In genomic region chr14:24605435-24606190, GRCh38 we compare ENCODE assay signal across 8 cellular contexts. TPM values are rescaled to one million over a fixed set of nuclear protein-coding genes. Genes with fewer than 3 reads are reported as not detected.
A peak's percentile ranks its signal among the peaks of the same experiment; 100 is the strongest.
DNase-seq lines count a peak whose midpoint lies in the region; ATAC-seq, FAIRE-seq and TF ChIP-seq lines count a peak whose summit lies in the region.

No MANE protein-coding gene starts in this region.

- H3K4me1 Mint-ChIP-seq in Calu3 (ENCODE audit: low read depth, unreplicated experiment) = no peaks in the 10 kb centered on the region
- peaks cover 51% of the 10 kb centered on the region for H3K4me1 Mint-ChIP-seq in T-helper 1 cell treated with Interleukin-12 subunit alpha and Interleukin-12 subunit beta and Interleukin-4 antibody, amounts not matched to agents 30 μg/mL and 1 μg/mL, for 36 hours (ENCODE audit: low read depth)

- no peak overlapping the region for H3K4me2 ChIP-seq in HepG2 (ENCODE audit: low read depth, low read length)

- TF ChIP-seq POLR2A in HepG2 (IDR thresholded peaks at IDR 0.05; ENCODE audit: insufficient read depth in 1 of 2, low read depth in 2 of 2, low read length in 2 of 2) = no peak

- no peak overlapping the region for H3K4me3 Mint-ChIP-seq in Calu3 (ENCODE audit: low read depth, unreplicated experiment)
- H3K4me3 Mint-ChIP-seq in T-helper 1 cell treated with Interleukin-12 subunit alpha and Interleukin-12 subunit beta and Interleukin-4 antibody, amounts not matched to agents 30 μg/mL and 1 μg/mL, for 36 hours = peak overlapping the region; percentile 77

- TF ChIP-seq CTCF in Calu3 (IDR thresholded peaks at IDR 0.05; ENCODE audit: unreplicated experiment) (peak; percentile 74), HepG2 (CRISPR knock-in tag; IDR thresholded peaks at IDR 0.05) (peak; percentile 88)

- no peaks in the 10 kb centered on the region for H3K9me3 Mint-ChIP-seq in Calu3 (ENCODE audit: low read depth, unreplicated experiment)
- no peaks in the 10 kb centered on the region for H3K9me3 Mint-ChIP-seq in T-helper 1 cell treated with Interleukin-12 subunit alpha and Interleukin-12 subunit beta and Interleukin-4 antibody, amounts not matched to agents 30 μg/mL and 1 μg/mL, for 36 hours

- FAIRE-seq in HepG2 (lab: Jason Lieb, UNC) = peak; percentile 70

- 8% methylated on average over 3 of the region's 3 CpGs for WGBS in HepG2 (ENCODE audit: low lambda C conversion rate)

- H3K79me2 ChIP-seq in HepG2 (ENCODE audit: insufficient read depth, low read length) = no peaks in the 10 kb centered on the region

- BruUV-seq in Calu3 (replicated peaks; lab: Mats Ljungman, UMichigan) = no TSS peak
- no TSS peak for BruUV-seq in HepG2 (replicated peaks; lab: Mats Ljungman, UMichigan)

- POLR2A ChIA-PET in HepG2 (lab: Yijun Ruan, JAX) = no interaction called here

- H3K27me3 ChIP-seq in adipocyte (replicated peaks; ENCODE audit: control insufficient read depth, insufficient read depth, low read length) (no peaks in the 10 kb centered on the region), HepG2 (ENCODE audit: control insufficient read depth in 1 of 2, insufficient read depth in 2 of 2, low read length in 2 of 2) (no peaks in the 10 kb centered on the region; a peak in 1 of 5 replicates)

- H3K36me3 ChIP-seq in adipocyte (ENCODE audit: control insufficient read depth, insufficient read depth, low read length, severe bottlenecking) (no peaks in the 10 kb centered on the region), HepG2 (replicated peaks in 1 of 2; ENCODE audit: control insufficient read depth in 1 of 2, insufficient read depth in 2 of 2, low read length in 2 of 2) (no peaks in the 10 kb centered on the region)

- TF ChIP-seq EP300 in HepG2 (IDR thresholded peaks at IDR 0.05; ENCODE audit: low read depth in 2 of 2, low read length in 2 of 2) (no peak), HepG2 (CRISPR knock-in tag; IDR thresholded peaks at IDR 0.05; ENCODE audit: borderline replicate concordance) (no peak)

- DNase-seq in Calu3 = peak; percentile 61
- peak; percentile 4 for DNase-seq in adipocyte (ENCODE audit: low read depth)
- peak; percentile 54 for DNase-seq in HepG2 (ENCODE audit: low spot score)
- DNase-seq in stimulated activated CD8-positive, alpha-beta memory T cell treated with anti-CD3 and anti-CD28 coated beads, Interleukin-7, amount 100 ng/mL, for 24 hours (ENCODE audit: low read depth) = peak; percentile 62
- no peak for DNase-seq in posterior vena cava (ENCODE audit: low spot score)

- H3K9ac ChIP-seq in adipocyte (ENCODE audit: low read length) (no peak overlapping the region), HepG2 (ENCODE audit: insufficient read depth, low read depth, low read length) (no peak overlapping the region)

- H4K20me1 ChIP-seq in HepG2 (ENCODE audit: insufficient read depth, low read length) = no peaks in the 10 kb centered on the region

- in situ Hi-C loops in HepG2 (cut with HindIII; ENCODE audit: extremely low pct_ligation_motif_present, low pct_unique_long_range_greater_than_20kb) = no loop called here

- H3K27me3 Mint-ChIP-seq in Calu3 (ENCODE audit: unreplicated experiment) = peaks cover 36% of the 10 kb centered on the region
- no peaks in the 10 kb centered on the region for H3K27me3 Mint-ChIP-seq in T-helper 1 cell treated with Interleukin-12 subunit alpha and Interleukin-12 subunit beta and Interleukin-4 antibody, amounts not matched to agents 30 μg/mL and 1 μg/mL, for 36 hours (ENCODE audit: low read depth)

- no peak; the same call in 1 of the 2 replicates for TF ChIP-seq RAD21 in HepG2 (CRISPR knock-in tag; IDR thresholded peaks at IDR 0.05)

- no peak overlapping the region for H3K27ac Mint-ChIP-seq in Calu3 (ENCODE audit: unreplicated experiment)
- peak overlapping the region; percentile 95 for H3K27ac Mint-ChIP-seq in T-helper 1 cell treated with Interleukin-12 subunit alpha and Interleukin-12 subunit beta and Interleukin-4 antibody, amounts not matched to agents 30 μg/mL and 1 μg/mL, for 36 hours

- H3K9me3 ChIP-seq in adipocyte (ENCODE audit: control insufficient read depth, low read length) = no peaks in the 10 kb centered on the region
- H3K9me3 ChIP-seq in HepG2 (ENCODE audit: low read length) = no peaks in the 10 kb centered on the region

- no peak overlapping the region for H3K4me3 ChIP-seq in adipocyte (ENCODE audit: low read length)
- H3K4me3 ChIP-seq in HepG2 (replicated peaks in 1 of 3; ENCODE audit: insufficient read depth in 1 of 3, low read depth in 2 of 3, low read length in 3 of 3) = no peak overlapping the region

- H3K4me1 ChIP-seq in adipocyte (ENCODE audit: control insufficient read depth, insufficient read depth, low read length) = no peaks in the 10 kb centered on the region
- H3K4me1 ChIP-seq in HepG2 (ENCODE audit: insufficient read depth, low read length) = peaks cover 7% of the 10 kb centered on the region; the same call in 1 of the 2 replicates

- ATAC-seq in GM19397 (IDR thresholded peaks at IDR 0.05; ENCODE audit: unreplicated experiment) (peak; percentile 78), HG03457 (IDR thresholded peaks at IDR 0.05; ENCODE audit: unreplicated experiment) (peak; percentile 90), HepG2 (peak; percentile 93)

- no peaks in the 10 kb centered on the region for H3K36me3 Mint-ChIP-seq in Calu3 (ENCODE audit: insufficient read depth, unreplicated experiment)
- H3K36me3 Mint-ChIP-seq in T-helper 1 cell treated with Interleukin-12 subunit alpha and Interleukin-12 subunit beta and Interleukin-4 antibody, amounts not matched to agents 30 μg/mL and 1 μg/mL, for 36 hours (ENCODE audit: low read depth) = no peaks in the 10 kb centered on the region

- H3K27ac ChIP-seq in HepG2 (ENCODE audit: extremely low read length, insufficient read depth, low read length) = no peak overlapping the region

- CTCF ChIA-PET in Calu3 (lab: Charles Lee) (no interaction called here), HepG2 (lab: Yijun Ruan, JAX; ENCODE audit: low intra/inter-chr PET ratio, low total read pairs) (interaction anchor here (0.8 to 1.9 kb wide), 2 partner anchors 73 to 124 kb away, joined by 4 to 8 read pairs; no protein-coding TSS in a partner anchor)

- intact Hi-C loops in Calu3 (cut with micrococcal nuclease; ENCODE audit: unreplicated experiment) (loop anchor here (1.0 kb wide), 1 partner anchor 74 kb away; no protein-coding TSS in a partner anchor), HepG2 (cut with micrococcal nuclease; ENCODE audit: unreplicated experiment) (loop anchor here (1.0 kb wide), 1 partner anchor 124 kb away; no protein-coding TSS in a partner anchor), posterior vena cava (cut with DNase I) (no loop called here)

- H2AFZ ChIP-seq in HepG2 (ENCODE audit: low read length) = no peak overlapping the region

RNA-seq across cellular contexts. Expression of gene GZMH, which starts 3.9 kb away (rescaled TPM):
- total RNA-seq in Calu3 (2022) (not detected in 2 replicates), HepG2 (2016; rRNA removed; fragmentation: Illumina TruSeq; extraction: Trizol) (not detected in 2 replicates), posterior vena cava (under 1 TPM in 1 of 2 donors, not detected in 1; 0.90 TPM)
- total RNA-seq in HepG2 (2016; cell fraction: cytosol; rRNA removed; fragmentation: Illumina TruSeq; extraction: Trizol; ENCODE audit: low read depth) = not detected in 2 replicates
- total RNA-seq in HepG2 (2016; cell fraction: insoluble cytoplasmic fraction; rRNA removed; fragmentation: Illumina TruSeq; extraction: Trizol) = not detected in 2 replicates
- total RNA-seq in HepG2 (2016; cell fraction: membrane; rRNA removed; fragmentation: Illumina TruSeq; extraction: Trizol) = not detected in 2 replicates
- total RNA-seq in HepG2 (2016; cell fraction: nucleus; rRNA removed; fragmentation: Illumina TruSeq; extraction: Trizol) = not detected in 2 replicates
- polyA plus RNA-seq in HepG2 (2011; rRNA removed) = 0.08 TPM in 1 of 2 replicates, not detected in the other
- polyA plus RNA-seq in HepG2 (2011; cell fraction: cytosol; rRNA removed) = not detected in 2 replicates
- not detected in 2 replicates for polyA plus RNA-seq in HepG2 (2011; cell fraction: nucleus; rRNA removed)
- not detected in 2 replicates for polyA plus RNA-seq in HepG2 (2012)
- not detected in 2 replicates for polyA plus RNA-seq in HepG2 (2016; cell fraction: cytosol; fragmentation: Illumina TruSeq; extraction: Trizol; ENCODE audit: low read depth)
- not detected in 2 replicates for polyA plus RNA-seq in HepG2 (2016; cell fraction: insoluble cytoplasmic fraction; fragmentation: Illumina TruSeq; extraction: Trizol; ENCODE audit: low read depth)
- polyA plus RNA-seq in HepG2 (2016; cell fraction: membrane; fragmentation: Illumina TruSeq; extraction: Trizol; ENCODE audit: low read depth) = not detected in 2 replicates
- not detected in 2 replicates for polyA plus RNA-seq in HepG2 (2016; cell fraction: nucleus; fragmentation: Illumina TruSeq; extraction: Trizol; ENCODE audit: insufficient read depth, low read depth)
- not detected in 2 replicates for polyA minus RNA-seq in HepG2 (2011; rRNA and poly(A)+ RNA removed; ENCODE audit: low replicate concordance)
- not detected in 2 replicates for polyA minus RNA-seq in HepG2 (2011; cell fraction: cytosol; rRNA and poly(A)+ RNA removed)
- not detected in 2 replicates for polyA minus RNA-seq in HepG2 (2011; cell fraction: nucleus; rRNA and poly(A)+ RNA removed)

RNA-seq across cellular contexts. Expression of gene GZMB, which starts 28.4 kb away (rescaled TPM):
- total RNA-seq in Calu3 (2022) (not detected in 2 replicates), HepG2 (2016; rRNA removed; fragmentation: Illumina TruSeq; extraction: Trizol) (not detected in 2 replicates), posterior vena cava (1 to 10 TPM in 1 of 2 donors, under 1 TPM in 1; 0.79 to 1.0 TPM)
- not detected in 2 replicates for total RNA-seq in HepG2 (2016; cell fraction: cytosol; rRNA removed; fragmentation: Illumina TruSeq; extraction: Trizol; ENCODE audit: low read depth)
- not detected in 2 replicates for total RNA-seq in HepG2 (2016; cell fraction: insoluble cytoplasmic fraction; rRNA removed; fragmentation: Illumina TruSeq; extraction: Trizol)
- not detected in 2 replicates for total RNA-seq in HepG2 (2016; cell fraction: membrane; rRNA removed; fragmentation: Illumina TruSeq; extraction: Trizol)
- not detected in 2 replicates for total RNA-seq in HepG2 (2016; cell fraction: nucleus; rRNA removed; fragmentation: Illumina TruSeq; extraction: Trizol)
- 0.10 and 0.12 TPM in 2 replicates for polyA plus RNA-seq in HepG2 (2011; rRNA removed)
- 0.07 and 0.13 TPM in 2 replicates for polyA plus RNA-seq in HepG2 (2011; cell fraction: cytosol; rRNA removed)
- polyA plus RNA-seq in HepG2 (2011; cell fraction: nucleus; rRNA removed) = not detected in 2 replicates
- not detected in 2 replicates for polyA plus RNA-seq in HepG2 (2012)
- polyA plus RNA-seq in HepG2 (2016; cell fraction: cytosol; fragmentation: Illumina TruSeq; extraction: Trizol; ENCODE audit: low read depth) = not detected in 2 replicates
- not detected in 2 replicates for polyA plus RNA-seq in HepG2 (2016; cell fraction: insoluble cytoplasmic fraction; fragmentation: Illumina TruSeq; extraction: Trizol; ENCODE audit: low read depth)
- not detected in 2 replicates for polyA plus RNA-seq in HepG2 (2016; cell fraction: membrane; fragmentation: Illumina TruSeq; extraction: Trizol; ENCODE audit: low read depth)
- polyA plus RNA-seq in HepG2 (2016; cell fraction: nucleus; fragmentation: Illumina TruSeq; extraction: Trizol; ENCODE audit: insufficient read depth, low read depth) = not detected in 2 replicates
- not detected in 2 replicates for polyA minus RNA-seq in HepG2 (2011; rRNA and poly(A)+ RNA removed; ENCODE audit: low replicate concordance)
- polyA minus RNA-seq in HepG2 (2011; cell fraction: cytosol; rRNA and poly(A)+ RNA removed) = not detected in 2 replicates
- not detected in 2 replicates for polyA minus RNA-seq in HepG2 (2011; cell fraction: nucleus; rRNA and poly(A)+ RNA removed)

RNA-seq across cellular contexts. Expression of gene CTSG, which starts 29.6 kb away (rescaled TPM):
- total RNA-seq in Calu3 (2022) (not detected in 2 replicates), HepG2 (2016; rRNA removed; fragmentation: Illumina TruSeq; extraction: Trizol) (not detected in 2 replicates), posterior vena cava (1 to 10 TPM; 3.1 to 6.9 TPM)
- total RNA-seq in HepG2 (2016; cell fraction: cytosol; rRNA removed; fragmentation: Illumina TruSeq; extraction: Trizol; ENCODE audit: low read depth) = not detected in 2 replicates
- not detected in 2 replicates for total RNA-seq in HepG2 (2016; cell fraction: insoluble cytoplasmic fraction; rRNA removed; fragmentation: Illumina TruSeq; extraction: Trizol)
- total RNA-seq in HepG2 (2016; cell fraction: membrane; rRNA removed; fragmentation: Illumina TruSeq; extraction: Trizol) = not detected in 2 replicates
- not detected in 2 replicates for total RNA-seq in HepG2 (2016; cell fraction: nucleus; rRNA removed; fragmentation: Illumina TruSeq; extraction: Trizol)
- not detected in 2 replicates for polyA plus RNA-seq in HepG2 (2011; rRNA removed)
- polyA plus RNA-seq in HepG2 (2011; cell fraction: cytosol; rRNA removed) = not detected in 2 replicates
- polyA plus RNA-seq in HepG2 (2011; cell fraction: nucleus; rRNA removed) = not detected in 2 replicates
- polyA plus RNA-seq in HepG2 (2012) = not detected in 2 replicates
- polyA plus RNA-seq in HepG2 (2016; cell fraction: cytosol; fragmentation: Illumina TruSeq; extraction: Trizol; ENCODE audit: low read depth) = not detected in 2 replicates
- not detected in 2 replicates for polyA plus RNA-seq in HepG2 (2016; cell fraction: insoluble cytoplasmic fraction; fragmentation: Illumina TruSeq; extraction: Trizol; ENCODE audit: low read depth)
- not detected in 2 replicates for polyA plus RNA-seq in HepG2 (2016; cell fraction: membrane; fragmentation: Illumina TruSeq; extraction: Trizol; ENCODE audit: low read depth)
- not detected in 2 replicates for polyA plus RNA-seq in HepG2 (2016; cell fraction: nucleus; fragmentation: Illumina TruSeq; extraction: Trizol; ENCODE audit: insufficient read depth, low read depth)
- not detected in 2 replicates for polyA minus RNA-seq in HepG2 (2011; rRNA and poly(A)+ RNA removed; ENCODE audit: low replicate concordance)
- polyA minus RNA-seq in HepG2 (2011; cell fraction: cytosol; rRNA and poly(A)+ RNA removed) = not detected in 2 replicates
- polyA minus RNA-seq in HepG2 (2011; cell fraction: nucleus; rRNA and poly(A)+ RNA removed) = not detected in 2 replicates

Comparison
In these comparisons a context has a peak if more than half of its experiments do, and no peak if none do; other contexts are left out.
1. intact Hi-C loops: an anchor here in Calu3 (1.0 kb wide) and HepG2 (1.0 kb wide); none called in posterior vena cava.